In genomic region chr10:14878266-14879054, GRCh38 we compare ENCODE assay signal across 8 cellular contexts. TPM values are rescaled to one million over a fixed set of nuclear protein-coding genes. Genes with fewer than 3 reads are reported as not detected.
DNase-seq lines count a peak whose midpoint lies in the region; ATAC-seq, FAIRE-seq and TF ChIP-seq lines count a peak whose summit lies in the region.

A gene with protein sequence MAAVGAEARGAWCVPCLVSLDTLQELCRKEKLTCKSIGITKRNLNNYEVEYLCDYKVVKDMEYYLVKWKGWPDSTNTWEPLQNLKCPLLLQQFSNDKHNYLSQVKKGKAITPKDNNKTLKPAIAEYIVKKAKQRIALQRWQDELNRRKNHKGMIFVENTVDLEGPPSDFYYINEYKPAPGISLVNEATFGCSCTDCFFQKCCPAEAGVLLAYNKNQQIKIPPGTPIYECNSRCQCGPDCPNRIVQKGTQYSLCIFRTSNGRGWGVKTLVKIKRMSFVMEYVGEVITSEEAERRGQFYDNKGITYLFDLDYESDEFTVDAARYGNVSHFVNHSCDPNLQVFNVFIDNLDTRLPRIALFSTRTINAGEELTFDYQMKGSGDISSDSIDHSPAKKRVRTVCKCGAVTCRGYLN (plus strand): TSS chr10:14878866. CDS start chr10:14878889, 23 bp downstream.

- H3K9me3 ChIP-seq in OCI-LY1 (ENCODE audit: low read length) = no peaks in the 10 kb centered on the region

- no peaks in the 10 kb centered on the region for H3K36me3 Mint-ChIP-seq in mesothelial cell of epicardium

- no peaks in the 10 kb centered on the region for H3K27me3 Mint-ChIP-seq in mesothelial cell of epicardium (ENCODE audit: low read depth)

- no peaks in the 10 kb centered on the region for H3K27me3 ChIP-seq in OCI-LY1 (ENCODE audit: insufficient read depth, low read length)

- H4K20me1 ChIP-seq in OCI-LY1 (ENCODE audit: insufficient read depth, low read length) = no peaks in the 10 kb centered on the region

- peak within 1 kb of the TSS; percentile 97 for H3K27ac Mint-ChIP-seq in mesothelial cell of epicardium

- H3K9ac ChIP-seq in OCI-LY1 (ENCODE audit: low read length) = peak within 1 kb of the TSS; percentile 91

- FAIRE-seq in D721Med (lab: Jason Lieb, UNC) = no peak

- in situ Hi-C loops in endometrial microvascular endothelial cells (cut with HindIII; ENCODE audit: inconsistent ontology term, low pct_unique_long_range_greater_than_20kb, low sequenced_read_pairs) = no loop called here

- H2AFZ ChIP-seq in OCI-LY1 (ENCODE audit: low read length) = no peak within 1 kb of the TSS; the same call in 1 of the 2 replicates

- H3K4me1 ChIP-seq in OCI-LY1 (ENCODE audit: insufficient read depth, low read length, severe bottlenecking) = peaks cover 30% of the 10 kb centered on the region

- H3K27ac ChIP-seq in OCI-LY1 (ENCODE audit: low read depth, low read length, poor library complexity, severe bottlenecking) = peak within 1 kb of the TSS; percentile 41

- 0 out of 2 replicates have a peak, but pooled peaks cover 2% of the 10 kb centered on the region for H3F3A ChIP-seq in OCI-LY1 (ENCODE audit: insufficient read depth, low read length)

- H3K4me3 ChIP-seq in OCI-LY1 (ENCODE audit: low read depth, low read length, poor library complexity, severe bottlenecking) = peak within 1 kb of the TSS; percentile 81

- TF ChIP-seq CTCF in D721Med (IDR thresholded peaks at IDR 0.05; ENCODE audit: insufficient read depth, missing control alignments) (peak; percentile 10), OCI-LY1 (IDR thresholded peaks at IDR 0.05; ENCODE audit: low read length) (no peak), mesothelial cell of epicardium (IDR thresholded peaks at IDR 0.05; ENCODE audit: unreplicated experiment) (no peak)

- DNase-seq in D721Med (ENCODE audit: insufficient read length, low spot score) = peak; percentile 96
- DNase-seq in HuH-7 (ENCODE audit: low spot score) = peak; percentile 98
- DNase-seq in activated CD8-positive, alpha-beta memory T cell treated with anti-CD3 and anti-CD28 coated beads, Interleukin-2, amount 50 U/mL, for 4 hours = peak; percentile 95
- peak; percentile 92 to 97 for DNase-seq in mesothelial cell of epicardium (ENCODE audit: low spot score in 2 of 2, unreplicated experiment in 2 of 2)
- peak; percentile 84 to 90 for DNase-seq in stimulated activated CD8-positive, alpha-beta memory T cell treated with anti-CD3 and anti-CD28 coated beads, Interleukin-15, amount 100 ng/mL, for 4 hours (ENCODE audit: low read depth in 2 of 2)

- H3K36me3 ChIP-seq in OCI-LY1 (ENCODE audit: insufficient read depth, low read length) = peaks cover 18% of the 10 kb centered on the region; the same call in 1 of the 2 replicates

- ATAC-seq in GM21526 (IDR thresholded peaks at IDR 0.05; ENCODE audit: low FRiP score, unreplicated experiment) = peak; percentile 89

- peak within 1 kb of the TSS; percentile 93 for H3K4me3 Mint-ChIP-seq in mesothelial cell of epicardium

- peaks cover 31% of the 10 kb centered on the region for H3K4me1 Mint-ChIP-seq in mesothelial cell of epicardium

- peaks cover 51% of the 10 kb centered on the region for H3K79me2 ChIP-seq in OCI-LY1 (ENCODE audit: insufficient read depth, low read length)

- H3K9me3 Mint-ChIP-seq in mesothelial cell of epicardium = no peaks in the 10 kb centered on the region

- peak within 1 kb of the TSS; percentile 93 for H3K4me2 ChIP-seq in OCI-LY1 (ENCODE audit: low read length)

- no peaks in the 10 kb centered on the region for H3K9me2 ChIP-seq in OCI-LY1 (ENCODE audit: low read depth, low read length)

RNA-seq across cellular contexts. Expression of the gene that starts here (rescaled TPM):
- 29.3 TPM for total RNA-seq in endometrial microvascular endothelial cells (ENCODE audit: inconsistent ontology term)
- 24.3 to 25.8 TPM (median 24.7 TPM) in 3 replicates for total RNA-seq in mesothelial cell of epicardium

Comparison
In these comparisons a context has a peak if more than half of its experiments do, and no peak if none do; other contexts are left out.
1. Peak in every context shown above with its lines: DNase-seq, ATAC-seq, H3K4me3 ChIP-seq and H3K27ac ChIP-seq.